8 cellular contexts compared by ENCODE assay signal in genomic region chr1:36342426-36343185, GRCh38. TPM values are rescaled to one million over a fixed set of nuclear protein-coding genes. Genes with fewer than 3 reads are reported as not detected.
DNase-seq lines count a peak whose midpoint lies in the region; ATAC-seq and TF ChIP-seq lines count a peak whose summit lies in the region.

No MANE protein-coding gene starts in this region.

- intact Hi-C loops in posterior cingulate gyrus (cut with DNase I) = loop anchor here (1.0 kb wide), 1 partner anchor 78 kb away; no protein-coding TSS in a partner anchor

- no peaks in the 10 kb centered on the region for H3K27me3 Mint-ChIP-seq in activated T-cell treated with anti-CD3 and anti-CD28 coated beads, Interleukin-2, amount 50 U/mL, for 4 hours (ENCODE audit: low read depth)

- DNase-seq in DMS 273 (lab: John Stamatoyannopoulos, UW; ENCODE audit: unreplicated experiment) (peak; percentile 75), DMS 273 treated with DMSO at 0.1 percent for 48 hours (lab: John Stamatoyannopoulos, UW) (no peak), NCI-H2196 treated with DMSO at 0.1 percent for 48 hours (lab: John Stamatoyannopoulos, UW; ENCODE audit: unreplicated experiment) (peak; percentile 17), fibroblast of the aortic adventitia (ENCODE audit: low read depth) (peak; percentile 71), posterior cingulate gyrus (peak in 6 of 10 donors; percentile 42 to 93 (median 69)), NCI-H446 treated with DMSO at 0.1 percent for 48 hours (lab: John Stamatoyannopoulos, UW) (no peak)
- peak; percentile 62 for DNase-seq in activated T-cell treated with anti-CD3 and anti-CD28 coated beads, Interleukin-2, amount 50 U/mL, for 4 hours

- H3K36me3 Mint-ChIP-seq in activated T-cell treated with anti-CD3 and anti-CD28 coated beads, Interleukin-2, amount 50 U/mL, for 4 hours (ENCODE audit: insufficient read depth) = peaks cover 21% of the 10 kb centered on the region

- H3K4me3 ChIP-seq in fibroblast of the aortic adventitia (ENCODE audit: low read depth, low read length) = no peak overlapping the region

- H3K4me3 Mint-ChIP-seq in activated T-cell treated with anti-CD3 and anti-CD28 coated beads, Interleukin-2, amount 50 U/mL, for 4 hours = no peak overlapping the region

- H3K9me3 Mint-ChIP-seq in activated T-cell treated with anti-CD3 and anti-CD28 coated beads, Interleukin-2, amount 50 U/mL, for 4 hours = no peaks in the 10 kb centered on the region

- peak; percentile 64 for TF ChIP-seq CTCF in fibroblast of the aortic adventitia (IDR thresholded peaks at IDR 0.05; ENCODE audit: insufficient read depth, low read length)

- ATAC-seq in activated T-cell treated with anti-CD3 and anti-CD28 coated beads, Interleukin-2, amount 50 U/mL, for 4 hours = peak; percentile 77 to 87
- ATAC-seq in GM21528 (IDR thresholded peaks at IDR 0.05; ENCODE audit: low FRiP score, unreplicated experiment) = no peak

- H3K4me1 Mint-ChIP-seq in activated T-cell treated with anti-CD3 and anti-CD28 coated beads, Interleukin-2, amount 50 U/mL, for 4 hours (ENCODE audit: low read depth) = peaks cover 12% of the 10 kb centered on the region

RNA-seq across cellular contexts. Expression of gene EVA1B, which starts 19.2 kb away (rescaled TPM):
- total RNA-seq in activated T-cell treated with anti-CD3 and anti-CD28 coated beads, Interleukin-2, amount 50 U/mL, for 4 hours = 1 to 10 TPM; 2.2 to 5.5 (median 4.5) TPM
- 167 and 366 TPM in 2 replicates for total RNA-seq in fibroblast of the aortic adventitia (ENCODE audit: low replicate concordance)

RNA-seq across cellular contexts. Expression of gene SH3D21, which starts 36.4 kb away (rescaled TPM):
- 1 to 10 TPM; 1.7 to 5.6 (median 2.3) TPM for total RNA-seq in activated T-cell treated with anti-CD3 and anti-CD28 coated beads, Interleukin-2, amount 50 U/mL, for 4 hours
- 5.2 and 9.3 TPM in 2 replicates for total RNA-seq in fibroblast of the aortic adventitia (ENCODE audit: low replicate concordance)

RNA-seq across cellular contexts. Expression of gene STK40, which starts 43.1 kb away (rescaled TPM):
- total RNA-seq in activated T-cell treated with anti-CD3 and anti-CD28 coated beads, Interleukin-2, amount 50 U/mL, for 4 hours = 10 to 100 TPM; 63.9 to 86.1 (median 66.8) TPM
- 7.0 and 12.9 TPM in 2 replicates for total RNA-seq in fibroblast of the aortic adventitia (ENCODE audit: low replicate concordance)

RNA-seq across cellular contexts. Expression of gene LSM10, which starts 55.1 kb away (rescaled TPM):
- 10 to 100 TPM; 80.6 to 96.3 (median 83.8) TPM for total RNA-seq in activated T-cell treated with anti-CD3 and anti-CD28 coated beads, Interleukin-2, amount 50 U/mL, for 4 hours
- 3.9 and 9.5 TPM in 2 replicates for total RNA-seq in fibroblast of the aortic adventitia (ENCODE audit: low replicate concordance)

Comparison
In these comparisons a context has a peak if more than half of its experiments do, and no peak if none do; other contexts are left out.
1. DNase-seq: peak in DMS 273 (single experiment), NCI-H2196 treated with DMSO at 0.1 percent for 48 hours (single experiment), activated T-cell treated with anti-CD3 and anti-CD28 coated beads, Interleukin-2, amount 50 U/mL, for 4 hours (single experiment), fibroblast of the aortic adventitia (single experiment) and posterior cingulate gyrus (6 of 10); none in DMS 273 treated with DMSO at 0.1 percent for 48 hours (single experiment) and NCI-H446 treated with DMSO at 0.1 percent for 48 hours (single experiment).
2. RNA of gene EVA1B, which starts 19.2 kb away (total RNA-seq): 167 to 366 TPM in fibroblast of the aortic adventitia; 2.2 to 5.5 TPM in activated T-cell treated with anti-CD3 and anti-CD28 coated beads, Interleukin-2, amount 50 U/mL, for 4 hours; every median in the first group is over 10 times any median in the second.